Comparison of ENCODE assay signal across 9 cellular contexts in the genomic region with DNA sequence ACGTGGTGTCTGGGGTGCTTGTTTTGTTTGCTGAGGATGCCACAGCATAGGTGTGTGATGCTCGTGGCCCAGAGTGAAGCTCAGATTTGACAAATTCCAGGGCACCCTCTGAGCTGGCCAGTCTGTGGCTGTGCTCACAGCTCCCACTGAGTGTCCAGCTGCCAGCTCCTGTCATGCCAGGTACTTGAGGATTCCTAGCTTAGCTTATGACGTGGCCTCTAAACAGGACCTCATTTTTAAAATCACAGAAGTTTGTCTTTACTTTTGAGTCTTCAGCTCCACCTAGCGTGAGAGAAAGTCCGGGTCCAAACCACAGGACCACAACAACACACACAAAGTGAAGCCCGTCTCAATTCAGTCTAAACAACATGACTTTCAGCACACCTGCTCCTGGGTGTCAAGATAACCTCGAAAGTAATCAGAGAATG.
A peak's percentile ranks its signal among the peaks of the same experiment; 100 is the strongest.
DNase-seq lines count a peak whose midpoint lies in the region; ATAC-seq, FAIRE-seq and TF ChIP-seq lines count a peak whose summit lies in the region.
"Had no signal": no experiment of that assay in that cellular context is flagged by ENCODE, and none has a peak within 500 bp of the region (broad histone marks: within the 10 kb centered on the region; RNA-seq: fewer than 3 reads in every experiment).

No MANE protein-coding gene starts in this region.

- peaks cover 70% of the 10 kb centered on the region for H3K27me3 Mint-ChIP-seq in stimulated activated naive CD8-positive, alpha-beta T cell treated with anti-CD3 and anti-CD28 coated beads, Interleukin-15, amount 100 ng/mL, for 72 hours

- peaks cover 35% of the 10 kb centered on the region for H3K4me1 ChIP-seq in osteoblast (ENCODE audit: insufficient read depth, low read length)

- ATAC-seq in HG02870 (IDR thresholded peaks at IDR 0.05; ENCODE audit: unreplicated experiment) = peak; percentile 54
- ATAC-seq in stimulated activated naive CD8-positive, alpha-beta T cell treated with anti-CD3 and anti-CD28 coated beads, Interleukin-15, amount 100 ng/mL, for 72 hours = no peak
- ATAC-seq in GM21367 (IDR thresholded peaks at IDR 0.05; ENCODE audit: unreplicated experiment) = no peak

- H3K27ac Mint-ChIP-seq in stimulated activated naive CD8-positive, alpha-beta T cell treated with anti-CD3 and anti-CD28 coated beads, Interleukin-15, amount 100 ng/mL, for 72 hours = no peak overlapping the region

- H3K27ac ChIP-seq in VCaP = no peak overlapping the region
- H3K27ac ChIP-seq in osteoblast (ENCODE audit: low read depth, low read length) = peak overlapping the region; percentile 71

- DNase-seq in GM12892 (ENCODE audit: insufficient read length) (no peak), osteoblast (ENCODE audit: insufficient read length, low spot score, missing footprints) (peak; percentile 67), NCI-H1105 (lab: John Stamatoyannopoulos, UW) (no peak)
- no peak for DNase-seq in stimulated activated naive CD8-positive, alpha-beta T cell treated with anti-CD3 and anti-CD28 coated beads, Interleukin-15, amount 100 ng/mL, for 72 hours
- DNase-seq in activated CD4-positive, alpha-beta T cell treated with anti-CD3 and anti-CD28 coated beads for 4 hours = no peak
- DNase-seq: mesendoderm had no signal

- H4K20me1 ChIP-seq in osteoblast (ENCODE audit: insufficient read depth, low read length) = no peaks in the 10 kb centered on the region

- no peak overlapping the region for H2AFZ ChIP-seq in osteoblast (ENCODE audit: low read length)

- peaks cover 65% of the 10 kb centered on the region for H3K36me3 ChIP-seq in osteoblast (ENCODE audit: insufficient read depth, low read length)

- no peak for TF ChIP-seq POLR2A in GM12892 (IDR thresholded peaks at IDR 0.05; ENCODE audit: low read depth, low read length)

- H3K4me1 Mint-ChIP-seq in stimulated activated naive CD8-positive, alpha-beta T cell treated with anti-CD3 and anti-CD28 coated beads, Interleukin-15, amount 100 ng/mL, for 72 hours = peaks cover 12% of the 10 kb centered on the region

- no peak overlapping the region for H3K4me3 Mint-ChIP-seq in stimulated activated naive CD8-positive, alpha-beta T cell treated with anti-CD3 and anti-CD28 coated beads, Interleukin-15, amount 100 ng/mL, for 72 hours

- peak; percentile 83 for FAIRE-seq in GM12892 (lab: Jason Lieb, UNC)

- TF ChIP-seq CTCF in VCaP (conservative IDR thresholded peaks at IDR 0.05) (peak; percentile 98), osteoblast (IDR thresholded peaks at IDR 0.05; ENCODE audit: extremely low read depth, low read depth, low read length) (peak; percentile 47)

- H3K4me3 ChIP-seq in osteoblast (ENCODE audit: insufficient read depth, low read length) = no peak overlapping the region

- H3K9me3 ChIP-seq in osteoblast (ENCODE audit: low read depth, low read length) = no peaks in the 10 kb centered on the region

- no peak overlapping the region for H3K4me2 ChIP-seq in osteoblast (ENCODE audit: insufficient read depth, low read length)

- no peaks in the 10 kb centered on the region for H3K79me2 ChIP-seq in osteoblast (ENCODE audit: insufficient read depth, low read length)

- no peaks in the 10 kb centered on the region for H3K9me3 Mint-ChIP-seq in stimulated activated naive CD8-positive, alpha-beta T cell treated with anti-CD3 and anti-CD28 coated beads, Interleukin-15, amount 100 ng/mL, for 72 hours

- no peaks in the 10 kb centered on the region for H3K27me3 ChIP-seq in osteoblast (ENCODE audit: insufficient read depth, low read length)
